Comparison of ENCODE assay signal across 8 cellular contexts in genomic region chr7:901388-902154, GRCh38. TPM values are rescaled to one million over a fixed set of nuclear protein-coding genes. Genes with fewer than 3 reads are reported as not detected.
DNase-seq lines count a peak whose midpoint lies in the region; ATAC-seq and TF ChIP-seq lines count a peak whose summit lies in the region.

No MANE protein-coding gene starts in this region.

- H3K4me3 ChIP-seq in MG63 (no peak overlapping the region), liver (ENCODE audit: low read depth in 1 of 3, low read length in 3 of 3) (no peak overlapping the region)

- peaks cover 3% of the 10 kb centered on the region for H3K36me3 Mint-ChIP-seq in T-helper 17 cell (ENCODE audit: low read depth)

- H3K36me3 ChIP-seq in MG63, result no peaks in the 10 kb centered on the region
- peaks cover under 1 to 7% (median 3%) of the 10 kb centered on the region in 4 donors for H3K36me3 ChIP-seq in liver (ENCODE audit: control insufficient read depth in 4 of 4, insufficient read depth in 3 of 4, low read depth in 1 of 4, low read length in 3 of 4)

- DNase-seq in NCI-H1105 treated with DMSO at 0.1 percent for 48 hours (lab: John Stamatoyannopoulos, UW) (peak; percentile 16), NCI-H1105 (lab: John Stamatoyannopoulos, UW) (no peak), MG63 (peak; percentile 89), T-helper 17 cell (peak in 2 of 3 donors; percentile 32 to 39), dermis microvascular lymphatic vessel endothelial cell (ENCODE audit: low read depth in 2 of 2) (peak; percentile 21 to 80)
- peak in 1 of 2 donors; percentile 50 for DNase-seq in stimulated activated naive CD8-positive, alpha-beta T cell treated with anti-CD3 and anti-CD28 coated beads, Interleukin-15, amount 100 ng/mL, for 72 hours

- H3K9ac ChIP-seq in liver (ENCODE audit: low read depth in 1 of 2, low read length in 2 of 2), result no peak overlapping the region

- H3K9me3 Mint-ChIP-seq in stimulated activated naive CD8-positive, alpha-beta T cell treated with anti-CD3 and anti-CD28 coated beads, Interleukin-15, amount 100 ng/mL, for 72 hours, result no peaks in the 10 kb centered on the region

- H3K27me3 ChIP-seq in MG63, result no peaks in the 10 kb centered on the region
- H3K27me3 ChIP-seq in liver (ENCODE audit: control insufficient read depth in 4 of 4, insufficient read depth in 4 of 4, low read length in 3 of 4), result no peaks in the 10 kb centered on the region

- no peak overlapping the region for H3K27ac ChIP-seq in liver (ENCODE audit: low read depth in 1 of 2, low read length in 2 of 2)

- ATAC-seq in T-helper 17 cell (peak; percentile 52), GM19452 (IDR thresholded peaks at IDR 0.05; ENCODE audit: unreplicated experiment) (no peak)
- peak; percentile 13 for ATAC-seq in stimulated activated naive CD8-positive, alpha-beta T cell treated with anti-CD3 and anti-CD28 coated beads, Interleukin-15, amount 100 ng/mL, for 72 hours

- peaks cover 2% of the 10 kb centered on the region for H3K4me1 Mint-ChIP-seq in T-helper 17 cell
- no peaks in the 10 kb centered on the region for H3K4me1 Mint-ChIP-seq in stimulated activated naive CD8-positive, alpha-beta T cell treated with anti-CD3 and anti-CD28 coated beads, Interleukin-15, amount 100 ng/mL, for 72 hours

- no peak for TF ChIP-seq RAD21 in liver (IDR thresholded peaks at IDR 0.05)

- no peak for TF ChIP-seq CTCF in liver (IDR thresholded peaks at IDR 0.05; ENCODE audit: low read depth, low read length, missing input control)

- H3K27ac Mint-ChIP-seq in T-helper 17 cell, result no peak overlapping the region
- no peak overlapping the region for H3K27ac Mint-ChIP-seq in stimulated activated naive CD8-positive, alpha-beta T cell treated with anti-CD3 and anti-CD28 coated beads, Interleukin-15, amount 100 ng/mL, for 72 hours

- peaks cover 2 to 14% (median 7%) of the 10 kb centered on the region in 4 donors for H3K4me1 ChIP-seq in liver (ENCODE audit: control insufficient read depth in 4 of 4, insufficient read depth in 4 of 4, low read length in 3 of 4)

- no peak overlapping the region for H3K4me3 Mint-ChIP-seq in T-helper 17 cell
- H3K4me3 Mint-ChIP-seq in stimulated activated naive CD8-positive, alpha-beta T cell treated with anti-CD3 and anti-CD28 coated beads, Interleukin-15, amount 100 ng/mL, for 72 hours, result no peak overlapping the region

- 39% methylated on average over 24 of the region's 24 CpGs for WGBS in liver

- no peaks in the 10 kb centered on the region for H3K9me3 ChIP-seq in MG63
- H3K9me3 ChIP-seq in T-helper 17 cell (ENCODE audit: control insufficient read depth, low read length, poor library complexity, severe bottlenecking), result no peaks in the 10 kb centered on the region
- no peaks in the 10 kb centered on the region for H3K9me3 ChIP-seq in liver (ENCODE audit: control insufficient read depth in 4 of 4, low read length in 3 of 4)

- no peaks in the 10 kb centered on the region for H3K27me3 Mint-ChIP-seq in T-helper 17 cell
- no peaks in the 10 kb centered on the region for H3K27me3 Mint-ChIP-seq in stimulated activated naive CD8-positive, alpha-beta T cell treated with anti-CD3 and anti-CD28 coated beads, Interleukin-15, amount 100 ng/mL, for 72 hours

TF ChIP-seq in liver, 16 proteins besides CTCF, POLR2A, EP300 and RAD21:
- TF ChIP-seq NR2F2 (IDR thresholded peaks at IDR 0.05) (no peak), RXRA (IDR thresholded peaks at IDR 0.05) (peak; percentile 47 to 58), SP1 (IDR thresholded peaks at IDR 0.05) (peak; percentile 55), HNF4A (conservative IDR thresholded peaks at IDR 0.05) (peak; percentile 28 to 34)

RNA-seq across cellular contexts. Expression of gene GET4, which starts 25.2 kb away (rescaled TPM):
- total RNA-seq in MG63 (2014; rRNA removed; shearing (Covaris generic); ENCODE audit: low replicate concordance), result 58.2 and 58.9 TPM in 2 replicates
- 10 to 100 TPM; 58.5 to 81.0 TPM for total RNA-seq in T-helper 17 cell
- 30.3 and 43.0 TPM in 2 replicates for total RNA-seq in dermis microvascular lymphatic vessel endothelial cell
- total RNA-seq in liver, result 10 to 100 TPM; 19.5 to 30.3 TPM
- polyA plus RNA-seq in liver, result 10 to 100 TPM; 24.3 to 34.7 TPM

RNA-seq across cellular contexts. Expression of gene ADAP1, which starts 52.9 kb away (rescaled TPM):
- total RNA-seq in MG63 (2014; rRNA removed; shearing (Covaris generic); ENCODE audit: low replicate concordance), result 7.6 and 9.6 TPM in 2 replicates
- total RNA-seq in T-helper 17 cell (10 to 100 TPM in 1 of 2 donors, 1 to 10 TPM in 1; 6.7 to 15.4 TPM), dermis microvascular lymphatic vessel endothelial cell (1.8 and 1.9 TPM in 2 replicates), liver (1 to 10 TPM; 3.2 to 3.7 TPM)
- 1 to 10 TPM in 1 of 2 donors, under 1 TPM in 1; 0.46 to 2.2 TPM for polyA plus RNA-seq in liver
